ENCODE assay signal across 10 cellular contexts in the genomic region with DNA sequence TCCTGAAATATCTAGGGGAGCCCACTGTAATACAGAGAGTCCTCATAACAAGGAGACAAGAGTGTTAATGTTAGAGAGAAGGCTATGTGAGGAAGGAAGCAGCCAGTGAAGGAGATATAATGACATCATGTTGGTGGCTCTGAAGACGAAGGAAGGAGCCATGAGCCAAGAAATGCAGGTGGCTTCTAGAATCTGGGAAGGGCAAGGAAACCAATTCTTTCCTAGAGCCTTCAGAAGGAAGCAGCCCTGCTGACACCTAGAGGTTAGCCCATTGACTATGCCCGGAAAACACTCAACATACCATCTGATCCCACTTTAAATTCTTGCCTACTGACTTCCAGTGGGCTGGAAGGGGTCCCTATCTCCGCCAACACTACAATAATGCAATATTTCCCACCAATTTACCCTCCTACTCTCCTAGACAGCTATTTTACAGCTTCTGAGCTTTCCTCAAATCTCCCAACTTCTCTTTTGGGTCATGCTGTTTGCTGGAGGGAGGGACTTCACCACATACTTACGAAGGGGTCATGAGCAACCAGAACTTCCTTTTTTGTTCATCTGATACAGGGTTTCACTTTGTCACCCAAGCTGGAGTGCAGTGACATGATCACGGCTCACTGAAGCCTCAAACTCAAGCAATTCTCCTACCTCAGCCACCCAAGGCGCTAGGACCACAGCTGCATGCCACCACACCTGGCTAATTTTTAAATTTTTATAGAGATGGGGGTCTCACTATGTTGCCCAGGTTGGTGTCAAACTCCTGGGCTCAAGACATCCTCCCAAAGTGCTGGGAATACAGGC. TPM values are rescaled to one million over a fixed set of nuclear protein-coding genes. Genes with fewer than 3 reads are reported as not detected.
A peak's percentile ranks its signal among the peaks of the same experiment; 100 is the strongest.
DNase-seq lines count a peak whose midpoint lies in the region; ATAC-seq, FAIRE-seq and TF ChIP-seq lines count a peak whose summit lies in the region.
"Had no signal": no experiment of that assay in that cellular context is flagged by ENCODE, and none has a peak within 500 bp of the region (broad histone marks: within the 10 kb centered on the region; RNA-seq: fewer than 3 reads in every experiment).

No MANE protein-coding gene starts in this region.

- H3K4me3 ChIP-seq in GM12878 = peak overlapping the region; percentile 54; the same call in 1 of the 2 replicates
- H3K4me3 ChIP-seq: pancreas had no signal

- no peaks in the 10 kb centered on the region for H3K79me2 ChIP-seq in GM12878 (ENCODE audit: control insufficient read depth, insufficient read depth, low read length)

- peak overlapping the region; percentile 71 for H3K9ac ChIP-seq in GM12878 (ENCODE audit: control insufficient read depth, insufficient read depth, low read length)

- H3K36me3 ChIP-seq in GM12878 (ENCODE audit: control insufficient read depth in 2 of 2, insufficient read depth in 2 of 2, low read length in 1 of 2) = no peaks in the 10 kb centered on the region
- H3K36me3 ChIP-seq: pancreas had no signal

- peak overlapping the region; percentile 90 for H3K27ac ChIP-seq in GM12878 (ENCODE audit: control insufficient read depth, insufficient read depth)

- WGBS in GM12878 (ENCODE audit: insufficient coverage, insufficient replicate concordance, low lambda C conversion rate, missing lambda C conversion rate) = 20% methylated on average over 6 of the region's 6 CpGs

- peak overlapping the region; percentile 90 for H3K4me2 ChIP-seq in GM12878 (ENCODE audit: control insufficient read depth, insufficient read depth)

- TF ChIP-seq POLR2A in GM12891 (IDR thresholded peaks at IDR 0.05; ENCODE audit: low read depth, low read length) (0 out of 2 replicates have a peak, but pooled peaks have one; percentile 41), GM12878 (IDR thresholded peaks at IDR 0.05; ENCODE audit: low read depth, low read length) (no peak)

- H4K20me1 ChIP-seq in GM12878 (ENCODE audit: control insufficient read depth, insufficient read depth) = no peaks in the 10 kb centered on the region

- TSS peak; percentile 54 for BruUV-seq in GM12878 (replicated peaks; lab: Mats Ljungman, UMichigan)

- peaks cover 21% of the 10 kb centered on the region for H3K4me1 ChIP-seq in GM12878 (ENCODE audit: control insufficient read depth, insufficient read depth, low read length)
- H3K4me1 ChIP-seq: pancreas had no signal

- RAD21 ChIA-PET in GM12878 (lab: Charles Lee; ENCODE audit: unreplicated experiment) = interaction anchor here (0.8 to 1.6 kb wide), 4 partner anchors 12 to 26 kb away, joined by 3 to 4 read pairs (median 3); partner anchors contain the start of genes G3BP2 and USO1

- no peak for TF ChIP-seq EP300 in GM12878 (IDR thresholded peaks at IDR 0.05; ENCODE audit: borderline replicate concordance in 1 of 2, control insufficient read depth in 1 of 2, low read depth in 2 of 2, low read length in 2 of 2)

- no peak for TF ChIP-seq CTCF in GM12878 (IDR thresholded peaks at IDR 0.05 in 2 of 3, conservative IDR thresholded peaks at IDR 0.05 in 1 of 3; ENCODE audit: control insufficient read depth in 2 of 3, extremely low read depth in 1 of 3, insufficient read depth in 1 of 3, low read depth in 3 of 3, low read length in 3 of 3)

- no peaks in the 10 kb centered on the region for H3K9me3 ChIP-seq in GM12878 (replicated peaks; ENCODE audit: control insufficient read depth, insufficient read depth, low read length)
- H3K9me3 ChIP-seq: pancreas had no signal

- no peaks in the 10 kb centered on the region for H3K27me3 ChIP-seq in GM12878 (replicated peaks in 1 of 2; ENCODE audit: control insufficient read depth in 2 of 2, insufficient read depth in 2 of 2, low read length in 1 of 2)
- H3K27me3 ChIP-seq: pancreas had no signal

- POLR2A ChIA-PET in GM12878 (lab: Charles Lee) = interaction anchor here (0.7 to 2.3 kb wide), 3 partner anchors 25 to 34 kb away, joined by 3 to 9 read pairs (median 3); partner anchors contain the start of genes G3BP2 and USO1

- CTCF ChIA-PET in GM12878 (lab: Yijun Ruan, JAX) = interaction anchor here (0.8 to 2.3 kb wide), 7 partner anchors 12 to 152 kb away, joined by 3 to 9 read pairs (median 3); partner anchors contain the start of gene USO1

- TF ChIP-seq RAD21 in GM12878 (IDR thresholded peaks at IDR 0.05; ENCODE audit: insufficient read depth, low read depth, low read length) = no peak

- intact Hi-C loops in GM12878 (cut with micrococcal nuclease; ENCODE audit: unreplicated experiment) = loop anchor here (1.0 to 2.0 kb wide), 2 partner anchors 26 kb away; partner anchors contain the start of genes G3BP2 and USO1

- peak; percentile 92 for ATAC-seq in GM21381 (IDR thresholded peaks at IDR 0.05; ENCODE audit: unreplicated experiment)
- peak; percentile 77 for ATAC-seq in HG03521 (IDR thresholded peaks at IDR 0.05; ENCODE audit: unreplicated experiment)
- peak; percentile 97 for ATAC-seq in GM12878
- ATAC-seq in left lobe of liver = no peak

- in situ Hi-C loops in GM12878 (cut with MboI) = no loop called here

- SMC1A ChIA-PET in GM12878 (lab: Charles Lee; ENCODE audit: uncharacterized antibody, unreplicated experiment) = interaction anchor here (0.8 to 2.2 kb wide), 5 partner anchors 9 to 123 kb away, joined by 3 to 11 read pairs (median 4); partner anchors contain the start of genes G3BP2 and USO1

- peak; percentile 90 for FAIRE-seq in GM12891 (lab: Jason Lieb, UNC)
- peak; percentile 89 for FAIRE-seq in GM12878 (lab: Jason Lieb, UNC)
- peak; percentile 5 for FAIRE-seq in urothelium cell line (lab: Jason Lieb, UNC)
- FAIRE-seq: astrocyte, pancreas had no signal

- DNase-seq in GM12891 (ENCODE audit: insufficient read length, low spot score) (no peak), GM12878 (ENCODE audit: low read depth, low spot score) (peak; percentile 66), urothelium cell line (ENCODE audit: low spot score) (no peak), left lobe of liver (ENCODE audit: low spot score) (no peak), DMS53 (lab: John Stamatoyannopoulos, UW) (no peak), iPS-NIHi7 (ENCODE audit: extremely low spot score) (no peak)
- DNase-seq: pancreas had no signal

- H2AFZ ChIP-seq in GM12878 (ENCODE audit: control insufficient read depth, low read depth, low read length) = peak overlapping the region; percentile 95

TF ChIP-seq in GM12891, 5 proteins besides CTCF, POLR2A, EP300 and RAD21:
- TF ChIP-seq PAX5 (IDR thresholded peaks at IDR 0.05; ENCODE audit: insufficient read depth, low read length, severe bottlenecking) (no peak), POLR2AphosphoS5 (IDR thresholded peaks at IDR 0.05; ENCODE audit: low read depth, low read length) (no peak), SPI1 (IDR thresholded peaks at IDR 0.05; ENCODE audit: low read depth, low read length) (peak; percentile 54)

TF ChIP-seq in GM12878, 131 proteins besides CTCF, POLR2A, EP300 and RAD21 (continues in another document):
- TF ChIP-seq BHLHE40 (IDR thresholded peaks at IDR 0.05; ENCODE audit: borderline replicate concordance in 1 of 2, low read depth in 2 of 2, low read length in 1 of 2) (peak in 1 of 2 experiments; percentile 31; a peak in 1 of 4 replicates), CREM (IDR thresholded peaks at IDR 0.05; ENCODE audit: low read depth) (peak; percentile 75), SMARCA5 (IDR thresholded peaks at IDR 0.05) (0 out of 2 replicates have a peak, but pooled peaks have one; percentile 17)

RNA-seq across cellular contexts. Expression of gene G3BP2, which starts 25.2 kb away (rescaled TPM):
- 67.6 TPM for polyA plus RNA-seq in GM12891 (2012; ENCODE audit: low read depth, missing spikeins)
- total RNA-seq in GM12878 (2013; cell fraction: nucleolus; rRNA removed) = 106 and 108 TPM in 2 replicates
- total RNA-seq in GM12878 (2014; rRNA removed) (107 and 123 TPM in 2 replicates), GM12878 (2014; rRNA removed; fragmentation: Illumina TruSeq; extraction: Trizol) (145 and 149 TPM in 2 replicates), GM12878 (2021) (160 and 167 TPM in 2 replicates), left lobe of liver (52.2 TPM)
- 56.2 TPM for polyA plus RNA-seq in GM12878 (2011; ENCODE audit: low read depth)
- polyA plus RNA-seq in GM12878 (2011; rRNA removed) (112 and 166 TPM in 2 replicates), GM12878 (2014; fragmentation: Illumina TruSeq; extraction: Trizol) (176 and 211 TPM in 2 replicates), GM12878 (2014; fragmentation: Nextera tagmentation; extraction: Ambion mirVana) (10 to 100 TPM; 22.2 to 27.9 TPM), GM12878 (2014; rRNA removed) (81.8 and 97.1 TPM in 2 replicates), GM12878 (2016; fragmentation: Nextera tagmentation; extraction: Ambion mirVana) (10 to 100 TPM; 62.7 to 67.7 TPM)
- polyA plus RNA-seq in GM12878 (2011; cell fraction: cytosol; rRNA removed) = 39.6 and 49.1 TPM in 2 replicates
- polyA plus RNA-seq in GM12878 (2011; cell fraction: nucleus; rRNA removed) = 37.8 and 48.3 TPM in 2 replicates
- 69.8 and 79.6 TPM in 2 replicates for polyA plus RNA-seq in GM12878 (2012)
- 74.1 and 93.0 TPM in 2 replicates for polyA minus RNA-seq in GM12878 (2011; rRNA and poly(A)+ RNA removed)
- 36.3 and 40.0 TPM in 2 replicates for polyA minus RNA-seq in GM12878 (2011; cell fraction: cytosol; rRNA and poly(A)+ RNA removed)
- polyA minus RNA-seq in GM12878 (2011; cell fraction: nucleus; rRNA and poly(A)+ RNA removed) = 26.8 and 45.4 TPM in 2 replicates

RNA-seq across cellular contexts. Expression of gene USO1, which starts 26.0 kb away (rescaled TPM):
- polyA plus RNA-seq in GM12891 (2012; ENCODE audit: low read depth, missing spikeins) = 36.6 TPM
- 77.8 and 90.3 TPM in 2 replicates for total RNA-seq in GM12878 (2013; cell fraction: nucleolus; rRNA removed)
- 58.9 and 69.6 TPM in 2 replicates for total RNA-seq in GM12878 (2014; rRNA removed)
- total RNA-seq in GM12878 (2014; rRNA removed; fragmentation: Illumina TruSeq; extraction: Trizol) = 78.9 and 79.7 TPM in 2 replicates
- total RNA-seq in GM12878 (2021) = 44.2 and 49.2 TPM in 2 replicates
- 26.0 TPM for polyA plus RNA-seq in GM12878 (2011; ENCODE audit: low read depth)
- 64.5 and 102 TPM in 2 replicates for polyA plus RNA-seq in GM12878 (2011; rRNA removed)
- 23.5 and 27.0 TPM in 2 replicates for polyA plus RNA-seq in GM12878 (2011; cell fraction: cytosol; rRNA removed)
- 26.5 and 27.0 TPM in 2 replicates for polyA plus RNA-seq in GM12878 (2011; cell fraction: nucleus; rRNA removed)
- 38.0 and 55.9 TPM in 2 replicates for polyA plus RNA-seq in GM12878 (2012)
- 69.0 and 85.5 TPM in 2 replicates for polyA plus RNA-seq in GM12878 (2014; fragmentation: Illumina TruSeq; extraction: Trizol)
- 10 to 100 TPM; 19.4 to 25.3 TPM for polyA plus RNA-seq in GM12878 (2014; fragmentation: Nextera tagmentation; extraction: Ambion mirVana)
- polyA plus RNA-seq in GM12878 (2014; rRNA removed) = 36.4 and 42.3 TPM in 2 replicates
- 10 to 100 TPM; 60.3 to 62.9 TPM for polyA plus RNA-seq in GM12878 (2016; fragmentation: Nextera tagmentation; extraction: Ambion mirVana)
- polyA minus RNA-seq in GM12878 (2011; rRNA and poly(A)+ RNA removed) = 35.5 and 45.0 TPM in 2 replicates
- 16.2 and 21.5 TPM in 2 replicates for polyA minus RNA-seq in GM12878 (2011; cell fraction: cytosol; rRNA and poly(A)+ RNA removed)
- polyA minus RNA-seq in GM12878 (2011; cell fraction: nucleus; rRNA and poly(A)+ RNA removed) = 13.9 and 20.7 TPM in 2 replicates
- total RNA-seq in left lobe of liver = 47.1 TPM
